In the genomic region with DNA sequence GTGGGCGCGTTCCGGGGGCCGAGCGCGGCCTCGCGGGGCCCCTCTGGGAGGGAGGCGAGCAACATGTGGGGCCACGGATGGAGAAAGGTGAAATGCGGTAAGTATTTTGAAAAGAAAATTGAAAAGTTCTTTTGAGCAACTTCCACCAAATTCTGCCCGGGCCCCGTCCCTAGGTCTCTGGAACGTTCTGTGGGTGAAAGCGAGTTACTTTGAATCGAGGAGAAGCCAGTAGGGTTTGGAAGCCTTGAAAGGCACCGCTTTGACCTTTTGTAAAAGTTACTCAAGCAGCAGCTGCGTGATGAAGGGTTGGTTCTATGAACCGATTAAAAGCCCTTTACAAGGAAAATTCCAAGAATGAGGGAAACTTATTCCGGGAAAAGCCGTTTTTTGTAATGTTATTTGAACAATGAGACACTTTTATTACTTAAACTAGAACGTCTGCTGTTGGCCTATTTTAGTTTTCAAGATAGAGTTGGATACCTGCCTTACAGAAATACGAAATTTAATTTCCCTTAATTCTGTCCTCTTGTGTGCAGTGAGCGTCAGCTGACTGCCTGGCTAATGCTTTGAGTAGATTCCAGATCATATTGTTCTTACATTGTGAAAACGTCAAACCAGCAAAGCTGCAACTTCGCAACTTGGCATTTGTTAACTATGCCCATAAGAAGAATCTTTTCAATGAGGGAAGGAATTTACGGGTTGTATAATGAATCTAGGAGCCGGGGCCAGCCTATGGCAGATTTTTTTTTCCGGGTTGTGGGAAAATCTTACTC, we compare ENCODE assay signal across 8 cellular contexts. TPM values are rescaled to one million over a fixed set of nuclear protein-coding genes. Genes with fewer than 3 reads are reported as not detected.
DNase-seq lines count a peak whose midpoint lies in the region; ATAC-seq and TF ChIP-seq lines count a peak whose summit lies in the region.

No MANE protein-coding gene starts in this region.

- H3K4me3 ChIP-seq in epithelial cell of esophagus (ENCODE audit: low read length) (peak overlapping the region; percentile 92), mucosa of descending colon (peak overlapping the region; percentile 48), vagina (peak overlapping the region; percentile 60 to 78)

- no peaks in the 10 kb centered on the region for H3K27me3 ChIP-seq in vagina

- peak overlapping the region; percentile 92 for H3K27ac ChIP-seq in vagina

- TF ChIP-seq POLR2A in vagina (IDR thresholded peaks at IDR 0.05), result no peak

- CTCF ChIA-PET in Calu3 (lab: Charles Lee), result no interaction called here

- H3K36me3 Mint-ChIP-seq in Calu3 (ENCODE audit: insufficient read depth, unreplicated experiment), result peaks cover 38% of the 10 kb centered on the region

- BruUV-seq in Calu3 (replicated peaks; lab: Mats Ljungman, UMichigan), result TSS peak; percentile 55

- intact Hi-C loops in Calu3 (cut with micrococcal nuclease; ENCODE audit: unreplicated experiment) (loop anchor here (5.0 kb wide), 1 partner anchor 74 kb away; no protein-coding TSS in a partner anchor), mucosa of descending colon (cut with DNase I, micrococcal nuclease) (no loop called here), vagina (cut with DNase I) (no loop called here)

- TF ChIP-seq CTCF in Calu3 (IDR thresholded peaks at IDR 0.05; ENCODE audit: unreplicated experiment) (no peak), epithelial cell of esophagus (IDR thresholded peaks at IDR 0.05; ENCODE audit: insufficient read depth, low read depth, low read length, missing control alignments) (no peak), mucosa of descending colon (IDR thresholded peaks at IDR 0.05) (no peak), vagina (IDR thresholded peaks at IDR 0.05) (no peak)

- ATAC-seq in SK-N-SH treated with all-trans-retinoic acid at 6 μM for 48 hours, result peak; percentile 12
- peak; percentile 23 for ATAC-seq in mucosa of descending colon
- ATAC-seq in HG02759 (IDR thresholded peaks at IDR 0.05; ENCODE audit: unreplicated experiment), result no peak

- H3K9me3 Mint-ChIP-seq in Calu3 (ENCODE audit: low read depth, unreplicated experiment), result no peaks in the 10 kb centered on the region

- H3K4me3 Mint-ChIP-seq in Calu3 (ENCODE audit: low read depth, unreplicated experiment), result peak overlapping the region; percentile 94

- H3K27ac Mint-ChIP-seq in Calu3 (ENCODE audit: unreplicated experiment), result peak overlapping the region; percentile 95

- H3K4me1 Mint-ChIP-seq in Calu3 (ENCODE audit: low read depth, unreplicated experiment), result peaks cover 9% of the 10 kb centered on the region

- H3K4me1 ChIP-seq in mucosa of descending colon (ENCODE audit: low read depth) (peaks cover 19% of the 10 kb centered on the region), vagina (peaks cover 35% of the 10 kb centered on the region)

- no peaks in the 10 kb centered on the region for H3K27me3 Mint-ChIP-seq in Calu3 (ENCODE audit: unreplicated experiment)

- DNase-seq in Calu3, result no peak
- DNase-seq in HCEC 1CT, result peak; percentile 37
- DNase-seq in epithelial cell of esophagus (ENCODE audit: low read depth), result peak; percentile 55
- peak in 1 of 3 donors; percentile 43 for DNase-seq in mucosa of descending colon
- DNase-seq in vagina (ENCODE audit: extremely low spot score in 2 of 2), result no peak
- no peak for DNase-seq in stimulated activated CD4-positive, alpha-beta T cell treated with anti-CD3 and anti-CD28 coated beads, Interleukin-1b, Interleukin-23, amount 100 ng/mL, for 48 hours

- H3K36me3 ChIP-seq in mucosa of descending colon (ENCODE audit: low read depth) (no peaks in the 10 kb centered on the region), vagina (no peaks in the 10 kb centered on the region)

- H3K9me3 ChIP-seq in mucosa of descending colon, result no peaks in the 10 kb centered on the region
- H3K9me3 ChIP-seq in vagina, result no peaks in the 10 kb centered on the region

TF ChIP-seq in SK-N-SH treated with all-trans-retinoic acid at 6 μM for 48 hours, 23 proteins besides CTCF, POLR2A, EP300 and RAD21:
- TF ChIP-seq PPARA (CRISPR knock-in tag; IDR thresholded peaks at IDR 0.05; ENCODE audit: borderline replicate concordance) (no peak), TCF4 (CRISPR knock-in tag; IDR thresholded peaks at IDR 0.05; ENCODE audit: borderline replicate concordance) (no peak), GLIS3 (CRISPR knock-in tag; IDR thresholded peaks at IDR 0.05) (no peak), CSDC2 (CRISPR knock-in tag; IDR thresholded peaks at IDR 0.05) (no peak), ZNF8 (CRISPR knock-in tag; IDR thresholded peaks at IDR 0.05) (no peak), ZNF70 (CRISPR knock-in tag; IDR thresholded peaks at IDR 0.05) (no peak), SNAI2 (CRISPR knock-in tag; IDR thresholded peaks at IDR 0.05) (no peak), ZC3H10 (CRISPR knock-in tag; IDR thresholded peaks at IDR 0.05) (no peak), ZFP30 (CRISPR knock-in tag; IDR thresholded peaks at IDR 0.05) (no peak), ZFP3 (CRISPR knock-in tag; IDR thresholded peaks at IDR 0.05) (no peak), ARNTL (CRISPR knock-in tag; IDR thresholded peaks at IDR 0.05; ENCODE audit: borderline replicate concordance, low read depth) (no peak)
- TF ChIP-seq, protein P1, sequence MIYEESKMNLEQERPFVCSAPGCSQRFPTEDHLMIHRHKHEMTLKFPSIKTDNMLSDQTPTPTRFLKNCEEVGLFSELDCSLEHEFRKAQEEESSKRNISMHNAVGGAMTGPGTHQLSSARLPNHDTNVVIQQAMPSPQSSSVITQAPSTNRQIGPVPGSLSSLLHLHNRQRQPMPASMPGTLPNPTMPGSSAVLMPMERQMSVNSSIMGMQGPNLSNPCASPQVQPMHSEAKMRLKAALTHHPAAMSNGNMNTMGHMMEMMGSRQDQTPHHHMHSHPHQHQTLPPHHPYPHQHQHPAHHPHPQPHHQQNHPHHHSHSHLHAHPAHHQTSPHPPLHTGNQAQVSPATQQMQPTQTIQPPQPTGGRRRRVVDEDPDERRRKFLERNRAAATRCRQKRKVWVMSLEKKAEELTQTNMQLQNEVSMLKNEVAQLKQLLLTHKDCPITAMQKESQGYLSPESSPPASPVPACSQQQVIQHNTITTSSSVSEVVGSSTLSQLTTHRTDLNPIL (CRISPR knock-in tag; IDR thresholded peaks at IDR 0.05; ENCODE audit: low read depth), result no peak
- TF ChIP-seq, protein P2, sequence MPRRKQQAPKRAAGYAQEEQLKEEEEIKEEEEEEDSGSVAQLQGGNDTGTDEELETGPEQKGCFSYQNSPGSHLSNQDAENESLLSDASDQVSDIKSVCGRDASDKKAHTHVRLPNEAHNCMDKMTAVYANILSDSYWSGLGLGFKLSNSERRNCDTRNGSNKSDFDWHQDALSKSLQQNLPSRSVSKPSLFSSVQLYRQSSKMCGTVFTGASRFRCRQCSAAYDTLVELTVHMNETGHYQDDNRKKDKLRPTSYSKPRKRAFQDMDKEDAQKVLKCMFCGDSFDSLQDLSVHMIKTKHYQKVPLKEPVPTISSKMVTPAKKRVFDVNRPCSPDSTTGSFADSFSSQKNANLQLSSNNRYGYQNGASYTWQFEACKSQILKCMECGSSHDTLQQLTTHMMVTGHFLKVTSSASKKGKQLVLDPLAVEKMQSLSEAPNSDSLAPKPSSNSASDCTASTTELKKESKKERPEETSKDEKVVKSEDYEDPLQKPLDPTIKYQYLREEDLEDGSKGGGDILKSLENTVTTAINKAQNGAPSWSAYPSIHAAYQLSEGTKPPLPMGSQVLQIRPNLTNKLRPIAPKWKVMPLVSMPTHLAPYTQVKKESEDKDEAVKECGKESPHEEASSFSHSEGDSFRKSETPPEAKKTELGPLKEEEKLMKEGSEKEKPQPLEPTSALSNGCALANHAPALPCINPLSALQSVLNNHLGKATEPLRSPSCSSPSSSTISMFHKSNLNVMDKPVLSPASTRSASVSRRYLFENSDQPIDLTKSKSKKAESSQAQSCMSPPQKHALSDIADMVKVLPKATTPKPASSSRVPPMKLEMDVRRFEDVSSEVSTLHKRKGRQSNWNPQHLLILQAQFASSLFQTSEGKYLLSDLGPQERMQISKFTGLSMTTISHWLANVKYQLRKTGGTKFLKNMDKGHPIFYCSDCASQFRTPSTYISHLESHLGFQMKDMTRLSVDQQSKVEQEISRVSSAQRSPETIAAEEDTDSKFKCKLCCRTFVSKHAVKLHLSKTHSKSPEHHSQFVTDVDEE (CRISPR knock-in tag; IDR thresholded peaks at IDR 0.05), result no peak
- TF ChIP-seq, protein P3, sequence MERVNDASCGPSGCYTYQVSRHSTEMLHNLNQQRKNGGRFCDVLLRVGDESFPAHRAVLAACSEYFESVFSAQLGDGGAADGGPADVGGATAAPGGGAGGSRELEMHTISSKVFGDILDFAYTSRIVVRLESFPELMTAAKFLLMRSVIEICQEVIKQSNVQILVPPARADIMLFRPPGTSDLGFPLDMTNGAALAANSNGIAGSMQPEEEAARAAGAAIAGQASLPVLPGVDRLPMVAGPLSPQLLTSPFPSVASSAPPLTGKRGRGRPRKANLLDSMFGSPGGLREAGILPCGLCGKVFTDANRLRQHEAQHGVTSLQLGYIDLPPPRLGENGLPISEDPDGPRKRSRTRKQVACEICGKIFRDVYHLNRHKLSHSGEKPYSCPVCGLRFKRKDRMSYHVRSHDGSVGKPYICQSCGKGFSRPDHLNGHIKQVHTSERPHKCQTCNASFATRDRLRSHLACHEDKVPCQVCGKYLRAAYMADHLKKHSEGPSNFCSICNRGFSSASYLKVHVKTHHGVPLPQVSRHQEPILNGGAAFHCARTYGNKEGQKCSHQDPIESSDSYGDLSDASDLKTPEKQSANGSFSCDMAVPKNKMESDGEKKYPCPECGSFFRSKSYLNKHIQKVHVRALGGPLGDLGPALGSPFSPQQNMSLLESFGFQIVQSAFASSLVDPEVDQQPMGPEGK (CRISPR knock-in tag; IDR thresholded peaks at IDR 0.05; ENCODE audit: borderline replicate concordance), result no peak
- TF ChIP-seq, protein P4, sequence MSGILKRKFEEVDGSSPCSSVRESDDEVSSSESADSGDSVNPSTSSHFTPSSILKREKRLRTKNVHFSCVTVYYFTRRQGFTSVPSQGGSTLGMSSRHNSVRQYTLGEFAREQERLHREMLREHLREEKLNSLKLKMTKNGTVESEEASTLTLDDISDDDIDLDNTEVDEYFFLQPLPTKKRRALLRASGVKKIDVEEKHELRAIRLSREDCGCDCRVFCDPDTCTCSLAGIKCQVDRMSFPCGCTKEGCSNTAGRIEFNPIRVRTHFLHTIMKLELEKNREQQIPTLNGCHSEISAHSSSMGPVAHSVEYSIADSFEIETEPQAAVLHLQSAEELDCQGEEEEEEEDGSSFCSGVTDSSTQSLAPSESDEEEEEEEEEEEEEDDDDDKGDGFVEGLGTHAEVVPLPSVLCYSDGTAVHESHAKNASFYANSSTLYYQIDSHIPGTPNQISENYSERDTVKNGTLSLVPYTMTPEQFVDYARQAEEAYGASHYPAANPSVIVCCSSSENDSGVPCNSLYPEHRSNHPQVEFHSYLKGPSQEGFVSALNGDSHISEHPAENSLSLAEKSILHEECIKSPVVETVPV (CRISPR knock-in tag; IDR thresholded peaks at IDR 0.05), result no peak

RNA-seq across cellular contexts. Expression of a gene that starts 0.9 kb away (rescaled TPM):
- total RNA-seq in Calu3 (2022) (57.7 and 67.6 TPM in 2 replicates), mucosa of descending colon (10 to 100 TPM; 42.1 to 71.7 (median 53.1) TPM), vagina (38.5 TPM)

RNA-seq across cellular contexts. Expression of a gene that starts 5.2 kb away (rescaled TPM):
- total RNA-seq in Calu3 (2022), result not detected in 2 replicates
- not detected for total RNA-seq in mucosa of descending colon
- not detected for total RNA-seq in vagina

Comparison
In these comparisons a context has a peak if more than half of its experiments do, and no peak if none do; other contexts are left out.
1. DNase-seq: peak in HCEC 1CT (single experiment) and epithelial cell of esophagus (single experiment); none in Calu3 (single experiment), vagina (0 of 2) and stimulated activated CD4-positive, alpha-beta T cell treated with anti-CD3 and anti-CD28 coated beads, Interleukin-1b, Interleukin-23, amount 100 ng/mL, for 48 hours (single experiment).
2. Peak in every context shown above with its lines, with median percentiles within 50 percentile points of each other: H3K4me3 ChIP-seq.